Comparison of ENCODE assay signal across 8 cellular contexts in the genomic region with DNA sequence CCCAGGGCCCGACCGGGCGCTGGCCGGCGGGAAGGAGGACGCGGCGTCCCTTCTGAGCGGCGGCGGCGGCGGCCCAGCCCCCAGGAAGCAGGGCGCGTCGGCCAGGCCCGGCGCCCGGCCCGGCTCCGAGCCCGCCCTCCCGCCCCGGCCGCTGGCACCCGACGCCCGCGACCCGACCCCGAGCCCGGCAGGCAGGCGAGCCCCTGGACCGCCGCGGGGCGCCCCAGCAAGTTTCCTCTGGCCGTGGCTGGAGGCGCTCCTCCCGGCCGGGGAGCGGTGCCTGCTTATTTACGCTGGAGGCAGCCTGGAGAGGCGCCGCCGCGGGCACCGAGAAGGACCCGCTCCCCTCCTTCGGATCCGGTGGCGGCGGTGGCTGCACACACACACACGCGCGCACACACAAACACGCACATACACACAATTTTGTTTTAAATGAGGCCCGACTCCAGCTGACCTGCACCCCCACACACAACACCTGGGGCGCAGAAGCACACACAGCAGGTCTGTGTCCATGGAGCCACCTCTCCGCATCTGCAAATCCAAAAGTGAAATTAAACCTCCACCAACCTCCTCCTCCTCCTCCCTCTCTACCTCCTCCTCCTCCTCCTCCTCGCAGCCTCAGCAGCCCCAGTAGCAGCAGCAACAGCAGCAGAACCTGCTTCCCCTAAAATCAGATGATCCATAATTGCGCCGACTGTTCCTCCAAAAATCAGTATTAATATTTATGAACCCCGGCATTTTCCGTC. TPM values are rescaled to one million over a fixed set of nuclear protein-coding genes. Genes with fewer than 3 reads are reported as not detected.
DNase-seq lines count a peak whose midpoint lies in the region; ATAC-seq and TF ChIP-seq lines count a peak whose summit lies in the region.

No MANE protein-coding gene starts in this region.

- H3K27ac Mint-ChIP-seq in CD4-positive, alpha-beta T cell, result peak overlapping the region; percentile 98
- H3K27ac Mint-ChIP-seq in natural killer cell treated with Interleukin-12 subunit alpha and Interleukin-12 subunit beta and Interleukin-15 and Interleukin-18, amount 100 ng/mL, for 72 hours, result peak overlapping the region; percentile 94 to 99

- H3K9me3 Mint-ChIP-seq in CD4-positive, alpha-beta T cell, result no peaks in the 10 kb centered on the region
- no peaks in the 10 kb centered on the region for H3K9me3 Mint-ChIP-seq in natural killer cell treated with Interleukin-12 subunit alpha and Interleukin-12 subunit beta and Interleukin-15 and Interleukin-18, amount 100 ng/mL, for 72 hours

- CTCF ChIA-PET in CD4-positive, alpha-beta T cell (lab: Charles Lee), result interaction anchor here (0.9 to 2.0 kb wide), 2 partner anchors 63 to 210 kb away, joined by 4 to 7 read pairs; no protein-coding TSS in a partner anchor

- peak overlapping the region; percentile 80 to 89 for H3K4me3 ChIP-seq in tibial artery

- H3K27me3 Mint-ChIP-seq in CD4-positive, alpha-beta T cell, result no peaks in the 10 kb centered on the region
- H3K27me3 Mint-ChIP-seq in natural killer cell treated with Interleukin-12 subunit alpha and Interleukin-12 subunit beta and Interleukin-15 and Interleukin-18, amount 100 ng/mL, for 72 hours, result no peaks in the 10 kb centered on the region

- POLR2A ChIA-PET in CD4-positive, alpha-beta T cell (lab: Charles Lee), result interaction anchor here (0.6 to 5.2 kb wide), 40 partner anchors 8 to 1030 kb away, joined by 3 to 233 read pairs (median 6); a partner anchor contains a TSS

- peaks cover 0 to 56% (median 27%) of the 10 kb centered on the region in 4 donors for H3K4me1 ChIP-seq in tibial artery

- H3K36me3 ChIP-seq in tibial artery, result no peaks in the 10 kb centered on the region

- H3K4me3 Mint-ChIP-seq in CD4-positive, alpha-beta T cell, result peak overlapping the region; percentile 98
- peak overlapping the region; percentile 94 for H3K4me3 Mint-ChIP-seq in natural killer cell treated with Interleukin-12 subunit alpha and Interleukin-12 subunit beta and Interleukin-15 and Interleukin-18, amount 100 ng/mL, for 72 hours

- peak; percentile 38 for ATAC-seq in CD4-positive, alpha-beta T cell (ENCODE audit: poor library complexity)
- ATAC-seq in GM21619 (IDR thresholded peaks at IDR 0.05; ENCODE audit: unreplicated experiment), result peak; percentile 0
- ATAC-seq in natural killer cell treated with Interleukin-12 subunit alpha and Interleukin-12 subunit beta and Interleukin-15 and Interleukin-18, amount 100 ng/mL, for 72 hours, result peak; percentile 34 to 48

- peak; percentile 23 to 58 (median 36) for DNase-seq in CD4-positive, alpha-beta T cell
- peak; percentile 44 to 45 for DNase-seq in NOMO-1 (lab: John Stamatoyannopoulos, UW; ENCODE audit: unreplicated experiment in 2 of 2)
- peak; percentile 11 for DNase-seq in activated T-helper 1 cell treated with Interleukin-2 at 50 U/mL for 16 hours (ENCODE audit: low read depth)
- DNase-seq in fibroblast of gingiva (ENCODE audit: low read depth), result peak; percentile 31
- peak; percentile 72 for DNase-seq in natural killer cell treated with Interleukin-12 subunit alpha and Interleukin-12 subunit beta and Interleukin-15 and Interleukin-18, amount 100 ng/mL, for 72 hours (ENCODE audit: low spot score)
- DNase-seq in tibial artery, result no peak
- DNase-seq in T1000 (lab: John Stamatoyannopoulos, UW), result no peak

- no peaks in the 10 kb centered on the region for H3K27me3 ChIP-seq in CD4-positive, alpha-beta T cell (ENCODE audit: control insufficient read depth, insufficient read depth, low read length)
- H3K27me3 ChIP-seq in tibial artery, result no peaks in the 10 kb centered on the region

- no peaks in the 10 kb centered on the region for H3K9me3 ChIP-seq in CD4-positive, alpha-beta T cell (ENCODE audit: control insufficient read depth, low read length)
- no peaks in the 10 kb centered on the region for H3K9me3 ChIP-seq in tibial artery

- H3K4me1 Mint-ChIP-seq in CD4-positive, alpha-beta T cell (ENCODE audit: low read depth), result peaks cover 62% of the 10 kb centered on the region
- peaks cover 38 to 56% of the 10 kb centered on the region in 2 donors for H3K4me1 Mint-ChIP-seq in natural killer cell treated with Interleukin-12 subunit alpha and Interleukin-12 subunit beta and Interleukin-15 and Interleukin-18, amount 100 ng/mL, for 72 hours (ENCODE audit: low read depth in 2 of 2)

- intact Hi-C loops in CD4-positive, alpha-beta T cell (cut with DNase I, micrococcal nuclease), result loop anchor here (1.0 to 10.0 kb wide), 14 partner anchors 20 to 1026 kb away; a partner anchor contains a TSS
- intact Hi-C loops in tibial artery (cut with DNase I; ENCODE audit: low total_unique reads), result loop anchor here (2.0 to 10.0 kb wide), 4 partner anchors 63 to 186 kb away; a partner anchor contains a TSS

- H3K27ac ChIP-seq in CD4-positive, alpha-beta T cell (ENCODE audit: low read depth, low read length), result peak overlapping the region; percentile 82
- H3K27ac ChIP-seq in tibial artery, result peak overlapping the region; percentile 88 to 96

- no peak for TF ChIP-seq CTCF in CD4-positive, alpha-beta T cell (IDR thresholded peaks at IDR 0.05)
- no peak for TF ChIP-seq CTCF in tibial artery (IDR thresholded peaks at IDR 0.05)

- peaks cover 54% of the 10 kb centered on the region for H3K36me3 Mint-ChIP-seq in CD4-positive, alpha-beta T cell (ENCODE audit: low read depth)
- H3K36me3 Mint-ChIP-seq in natural killer cell treated with Interleukin-12 subunit alpha and Interleukin-12 subunit beta and Interleukin-15 and Interleukin-18, amount 100 ng/mL, for 72 hours, result peaks cover 16% of the 10 kb centered on the region

RNA-seq across cellular contexts. Expression of a gene that starts 0.7 kb away (rescaled TPM):
- 10 to 100 TPM; 11.4 to 14.9 TPM for total RNA-seq in CD4-positive, alpha-beta T cell
- total RNA-seq in natural killer cell treated with Interleukin-12 subunit alpha and Interleukin-12 subunit beta and Interleukin-15 and Interleukin-18, amount 100 ng/mL, for 72 hours, result 10 to 100 TPM; 55.2 to 67.8 TPM

Comparison
In these comparisons a context has a peak if more than half of its experiments do, and no peak if none do; other contexts are left out.
1. DNase-seq: peak in CD4-positive, alpha-beta T cell (10 of 10), NOMO-1 (2 of 2), activated T-helper 1 cell treated with Interleukin-2 at 50 U/mL for 16 hours (single experiment), fibroblast of gingiva (single experiment) and natural killer cell treated with Interleukin-12 subunit alpha and Interleukin-12 subunit beta and Interleukin-15 and Interleukin-18, amount 100 ng/mL, for 72 hours (single experiment); none in tibial artery (0 of 2) and T1000 (single experiment).
2. Peak in every context shown above with its lines, with median percentiles within 50 percentile points of each other: ATAC-seq.